22 cellular contexts compared by ENCODE assay signal in genomic region chr3:28791713-28792255, GRCh38.
DNase-seq lines count a peak whose midpoint lies in the region; ATAC-seq and TF ChIP-seq lines count a peak whose summit lies in the region.
"Had no signal": no experiment of that assay in that cellular context is flagged by ENCODE, and none has a peak within 500 bp of the region (broad histone marks: within the 10 kb centered on the region; RNA-seq: fewer than 3 reads in every experiment).

No MANE protein-coding gene starts in this region.

- H3K79me2 ChIP-seq in OCI-LY1 (ENCODE audit: insufficient read depth, low read length), result no peaks in the 10 kb centered on the region
- no peaks in the 10 kb centered on the region for H3K79me2 ChIP-seq in smooth muscle cell (ENCODE audit: low read depth)

- H3K4me1 ChIP-seq in OCI-LY1 (ENCODE audit: insufficient read depth, low read length, severe bottlenecking), result peaks cover 3% of the 10 kb centered on the region
- no peaks in the 10 kb centered on the region for H3K4me1 ChIP-seq in smooth muscle cell (ENCODE audit: low read depth)
- H3K4me1 ChIP-seq: right lobe of liver, SJCRH30, tibial artery had no signal

- H2AFZ ChIP-seq in OCI-LY1 (ENCODE audit: low read length) (no peak overlapping the region), smooth muscle cell (ENCODE audit: low read depth) (peak overlapping the region; percentile 64)

- no peak overlapping the region for H3K4me3 ChIP-seq in OCI-LY1 (ENCODE audit: low read depth, low read length, poor library complexity, severe bottlenecking)
- H3K4me3 ChIP-seq in smooth muscle cell, result no peak overlapping the region
- H3K4me3 ChIP-seq: right lobe of liver, SJCRH30, tibial artery had no signal

- no peak for ATAC-seq in GM19452 (IDR thresholded peaks at IDR 0.05; ENCODE audit: unreplicated experiment)
- ATAC-seq: right lobe of liver had no signal

- H3K9me3 ChIP-seq in OCI-LY1 (ENCODE audit: low read length) (no peaks in the 10 kb centered on the region), smooth muscle cell (replicated peaks; ENCODE audit: low read depth) (no peaks in the 10 kb centered on the region)
- H3K9me3 ChIP-seq: neutrophil, right lobe of liver, SJCRH30, tibial artery had no signal

- H3K9me2 ChIP-seq in OCI-LY1 (ENCODE audit: low read depth, low read length), result no peaks in the 10 kb centered on the region

- H3K36me3 ChIP-seq in OCI-LY1 (ENCODE audit: insufficient read depth, low read length), result no peaks in the 10 kb centered on the region
- H3K36me3 ChIP-seq in smooth muscle cell (ENCODE audit: low read depth), result no peaks in the 10 kb centered on the region
- H3K36me3 ChIP-seq: neutrophil, right lobe of liver, SJCRH30, tibial artery had no signal

- H3F3A ChIP-seq in OCI-LY1 (ENCODE audit: insufficient read depth, low read length) (no peaks in the 10 kb centered on the region), smooth muscle cell (ENCODE audit: low read depth) (no peaks in the 10 kb centered on the region)

- 59% methylated on average over 6 of the region's 6 CpGs for WGBS in smooth muscle cell (ENCODE audit: low lambda C conversion rate)

- no peaks in the 10 kb centered on the region for H4K20me1 ChIP-seq in OCI-LY1 (ENCODE audit: insufficient read depth, low read length)
- H4K20me1 ChIP-seq in smooth muscle cell (ENCODE audit: low read depth), result no peaks in the 10 kb centered on the region

- no peak overlapping the region for H3K9ac ChIP-seq in OCI-LY1 (ENCODE audit: low read length)
- no peak overlapping the region for H3K9ac ChIP-seq in smooth muscle cell (ENCODE audit: low read depth)

- H3K27ac ChIP-seq in OCI-LY1 (ENCODE audit: low read depth, low read length, poor library complexity, severe bottlenecking) (no peak overlapping the region), smooth muscle cell (ENCODE audit: low read depth) (no peak overlapping the region)
- H3K27ac ChIP-seq: 22Rv1, C4-2B, neutrophil, right lobe of liver, SJCRH30, tibial artery had no signal

- TF ChIP-seq CTCF in OCI-LY1 (IDR thresholded peaks at IDR 0.05; ENCODE audit: low read length) (no peak), smooth muscle cell (IDR thresholded peaks at IDR 0.05; ENCODE audit: borderline replicate concordance, insufficient read depth, poor library complexity, severe bottlenecking) (no peak)

- peak; percentile 0 for DNase-seq in DMS153 treated with DMSO at 0.1 percent for 48 hours (lab: John Stamatoyannopoulos, UW; ENCODE audit: unreplicated experiment)
- DNase-seq in DMS153 (lab: John Stamatoyannopoulos, UW), result no peak
- DNase-seq in iPS-NIHi11 (ENCODE audit: low spot score), result peak; percentile 21
- no peak for DNase-seq in smooth muscle cell (lab: John Stamatoyannopoulos, UW; ENCODE audit: unreplicated experiment)
- DNase-seq in activated effector memory CD4-positive, alpha-beta T cell treated with anti-CD3 and anti-CD28 coated beads, Interleukin-2, amount 50 U/mL, for 16 hours, result no peak
- no peak for DNase-seq in effector CD4-positive, alpha-beta T cell
- DNase-seq: activated CD4-positive, alpha-beta T cell treated with anti-CD3 and anti-CD28 coated beads for 4 hours; activated naive CD8-positive, alpha-beta T cell treated with anti-CD3 and anti-CD28 coated beads for 36 hours; central memory CD4-positive, alpha-beta T cell; DMS79 treated with DMSO at 0.1 percent for 48 hours; GOT3; NCI-H2171; right lobe of liver; stimulated activated CD4-positive, alpha-beta T cell treated with anti-CD3 and anti-CD28 coated beads, Interleukin-4, amount 100 ng/mL, for 24 hours; T1000; tibial artery had no signal

- H3K4me2 ChIP-seq in OCI-LY1 (ENCODE audit: low read length) (peak overlapping the region; percentile 25; the same call in 1 of the 2 replicates), smooth muscle cell (no peak overlapping the region)

- H3K27me3 ChIP-seq in OCI-LY1 (ENCODE audit: insufficient read depth, low read length) (no peaks in the 10 kb centered on the region), smooth muscle cell (ENCODE audit: low read depth) (no peaks in the 10 kb centered on the region)
- H3K27me3 ChIP-seq: neutrophil, right lobe of liver, SJCRH30, tibial artery had no signal

Comparison
In these comparisons a context has a peak if more than half of its experiments do, and no peak if none do; other contexts are left out.
1. DNase-seq: peak in DMS153 treated with DMSO at 0.1 percent for 48 hours (single experiment) and iPS-NIHi11 (single experiment); none in DMS153 (single experiment), smooth muscle cell (single experiment), activated effector memory CD4-positive, alpha-beta T cell treated with anti-CD3 and anti-CD28 coated beads, Interleukin-2, amount 50 U/mL, for 16 hours (single experiment) and effector CD4-positive, alpha-beta T cell (single experiment).